8 cellular contexts compared by ENCODE assay signal in the genomic region with DNA sequence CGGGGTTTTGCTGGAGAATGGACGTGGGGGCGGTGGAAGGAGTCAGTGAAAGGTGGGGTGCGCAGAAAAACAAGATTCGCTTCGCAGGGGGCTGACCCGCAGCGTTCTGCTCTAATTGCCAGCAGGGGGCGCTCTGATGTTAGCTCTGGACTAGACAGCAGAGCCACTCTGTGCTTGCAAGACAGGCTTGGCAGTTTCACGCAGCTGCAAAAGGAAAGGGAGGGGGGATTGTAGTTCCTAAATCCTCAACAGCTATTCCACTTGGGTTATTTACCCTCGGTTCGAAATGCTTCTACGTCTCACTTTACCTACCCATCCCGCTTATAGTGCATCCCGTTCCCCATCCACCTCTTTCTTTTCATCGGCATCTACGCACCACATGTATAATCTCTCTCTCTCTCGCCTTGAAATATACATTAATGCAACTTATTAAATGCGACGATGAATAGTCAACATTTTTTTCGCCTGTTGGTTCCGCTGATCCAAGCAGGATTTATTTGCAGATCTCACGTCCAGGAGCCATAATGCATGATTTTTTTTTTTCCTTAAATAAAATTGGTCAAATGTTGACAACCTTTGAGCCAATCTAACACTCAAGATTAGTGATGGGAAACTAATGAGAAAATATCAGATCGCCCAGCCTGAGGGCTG.
DNase-seq lines count a peak whose midpoint lies in the region; ATAC-seq and TF ChIP-seq lines count a peak whose summit lies in the region.

No MANE protein-coding gene starts in this region.

- H3K27ac ChIP-seq in GM23338 (ENCODE audit: low read depth) = no peak overlapping the region
- no peak overlapping the region for H3K27ac ChIP-seq in upper lobe of right lung

- H3K4me3 Mint-ChIP-seq in GM23338 = peak overlapping the region; percentile 15
- H3K4me3 Mint-ChIP-seq in activated T-helper 2 cell treated with anti-CD3 and anti-CD28 coated beads, Interferon-gamma antibody, Interleukin-2, Interleukin-4, amounts not matched to agents 10 μg/mL and 5 μg/mL and 100 μg/mL, durations not matched to agents 14 hours and 24 hours and 36 hours (ENCODE audit: low read depth) = no peak overlapping the region

- peaks cover 80% of the 10 kb centered on the region for H3K4me1 Mint-ChIP-seq in GM23338
- peaks cover 2% of the 10 kb centered on the region for H3K4me1 Mint-ChIP-seq in activated T-helper 2 cell treated with anti-CD3 and anti-CD28 coated beads, Interferon-gamma antibody, Interleukin-2, Interleukin-4, amounts not matched to agents 10 μg/mL and 5 μg/mL and 100 μg/mL, durations not matched to agents 14 hours and 24 hours and 36 hours (ENCODE audit: low read depth)

- no peak overlapping the region for H3K27ac Mint-ChIP-seq in GM23338
- no peak overlapping the region for H3K27ac Mint-ChIP-seq in activated T-helper 2 cell treated with anti-CD3 and anti-CD28 coated beads, Interferon-gamma antibody, Interleukin-2, Interleukin-4, amounts not matched to agents 10 μg/mL and 5 μg/mL and 100 μg/mL, durations not matched to agents 14 hours and 24 hours and 36 hours

- peaks cover 100% of the 10 kb centered on the region for H3K27me3 Mint-ChIP-seq in GM23338 (ENCODE audit: insufficient read depth, low read depth, poor library complexity)
- peaks cover 93% of the 10 kb centered on the region for H3K27me3 Mint-ChIP-seq in activated T-helper 2 cell treated with anti-CD3 and anti-CD28 coated beads, Interferon-gamma antibody, Interleukin-2, Interleukin-4, amounts not matched to agents 10 μg/mL and 5 μg/mL and 100 μg/mL, durations not matched to agents 14 hours and 24 hours and 36 hours (ENCODE audit: low read depth)

- H3K4me1 ChIP-seq in GM23338 (ENCODE audit: insufficient read depth) (peaks cover 92% of the 10 kb centered on the region), upper lobe of right lung (peaks cover 7% of the 10 kb centered on the region)

- TF ChIP-seq CTCF in GM23338 (conservative IDR thresholded peaks at IDR 0.05; ENCODE audit: low read depth in 2 of 2) = peak; percentile 82 to 90
- TF ChIP-seq CTCF in omental fat pad (IDR thresholded peaks at IDR 0.05) = peak in 1 of 3 donors; percentile 71
- TF ChIP-seq CTCF in upper lobe of right lung (IDR thresholded peaks at IDR 0.05) = peak; percentile 85

- peaks cover 100% of the 10 kb centered on the region for H3K27me3 ChIP-seq in GM23338 (ENCODE audit: insufficient read depth)
- peaks cover 96% of the 10 kb centered on the region for H3K27me3 ChIP-seq in upper lobe of right lung

- H4K20me1 ChIP-seq in GM23338 (replicated peaks; ENCODE audit: insufficient read depth) = peaks cover 18% of the 10 kb centered on the region

- no peaks in the 10 kb centered on the region for H3K36me3 Mint-ChIP-seq in GM23338 (ENCODE audit: low read depth)
- H3K36me3 Mint-ChIP-seq in activated T-helper 2 cell treated with anti-CD3 and anti-CD28 coated beads, Interferon-gamma antibody, Interleukin-2, Interleukin-4, amounts not matched to agents 10 μg/mL and 5 μg/mL and 100 μg/mL, durations not matched to agents 14 hours and 24 hours and 36 hours (ENCODE audit: low read depth) = no peaks in the 10 kb centered on the region

- no peaks in the 10 kb centered on the region for H3K79me2 ChIP-seq in GM23338 (replicated peaks; ENCODE audit: insufficient read depth)

- H3K9me2 ChIP-seq in GM23338 (ENCODE audit: insufficient read depth) = no peaks in the 10 kb centered on the region

- ATAC-seq in GM23338 = peak; percentile 49
- ATAC-seq in omental fat pad (ENCODE audit: low FRiP score) = peak; percentile 53
- peak; percentile 92 for ATAC-seq in upper lobe of right lung

- intact Hi-C loops in activated T-helper 2 cell treated with anti-CD3 and anti-CD28 coated beads, Interferon-gamma antibody, Interleukin-2, Interleukin-4, amounts not matched to agents 10 μg/mL and 5 μg/mL and 100 μg/mL, durations not matched to agents 14 hours and 24 hours and 36 hours (cut with micrococcal nuclease) = loop anchor here (2.0 to 5.0 kb wide), 3 partner anchors 215 to 1008 kb away; no protein-coding TSS in a partner anchor
- intact Hi-C loops in upper lobe of right lung (cut with DNase I) = loop anchor here (10.0 kb wide), 1 partner anchor 251 kb away; no protein-coding TSS in a partner anchor

- H2AFZ ChIP-seq in GM23338 = no peak overlapping the region

- H3F3A ChIP-seq in GM23338 (replicated peaks; ENCODE audit: low read depth) = peaks cover 26% of the 10 kb centered on the region; the same call in 1 of the 2 replicates

- H3K4me3 ChIP-seq in GM23338 (peak overlapping the region; percentile 39), upper lobe of right lung (no peak overlapping the region)

- peak overlapping the region; percentile 73 for H3K4me2 ChIP-seq in GM23338

- no peaks in the 10 kb centered on the region for H3K36me3 ChIP-seq in GM23338 (ENCODE audit: insufficient read depth)
- no peaks in the 10 kb centered on the region for H3K36me3 ChIP-seq in upper lobe of right lung

- no peaks in the 10 kb centered on the region for H3K9me3 Mint-ChIP-seq in GM23338
- no peaks in the 10 kb centered on the region for H3K9me3 Mint-ChIP-seq in activated T-helper 2 cell treated with anti-CD3 and anti-CD28 coated beads, Interferon-gamma antibody, Interleukin-2, Interleukin-4, amounts not matched to agents 10 μg/mL and 5 μg/mL and 100 μg/mL, durations not matched to agents 14 hours and 24 hours and 36 hours

- peak; percentile 80 for DNase-seq in EH (ENCODE audit: low read depth)
- DNase-seq in GM23338 (ENCODE audit: low spot score) = peak; percentile 98
- peak; percentile 78 for DNase-seq in M059J (ENCODE audit: low read depth)
- DNase-seq in RPMI7951 (ENCODE audit: low read depth) = peak; percentile 76
- DNase-seq in activated T-helper 2 cell treated with anti-CD3 and anti-CD28 coated beads, Interferon-gamma antibody, Interleukin-2, Interleukin-4, amounts not matched to agents 10 μg/mL and 5 μg/mL and 100 μg/mL, durations not matched to agents 14 hours and 24 hours and 36 hours (ENCODE audit: low spot score) = peak; percentile 59
- DNase-seq in globus pallidus (ENCODE audit: low spot score) = peak; percentile 89
- DNase-seq in omental fat pad (ENCODE audit: low spot score) = peak; percentile 91
- peak; percentile 89 for DNase-seq in upper lobe of right lung

- H3K9me3 ChIP-seq in upper lobe of right lung = no peaks in the 10 kb centered on the region

TF ChIP-seq in GM23338, 12 proteins besides CTCF, POLR2A, EP300 and RAD21:
- TF ChIP-seq JUNB (IDR thresholded peaks at IDR 0.05; ENCODE audit: unreplicated experiment) = no peak
- TF ChIP-seq NANOG (IDR thresholded peaks at IDR 0.05; ENCODE audit: borderline replicate concordance) = no peak
- no peak for TF ChIP-seq CREB1 (CRISPR knock-in tag; IDR thresholded peaks at IDR 0.05; ENCODE audit: low read depth)
- no peak for TF ChIP-seq EZH2phosphoT487 (IDR thresholded peaks at IDR 0.05; ENCODE audit: unreplicated experiment)
- TF ChIP-seq POLR2AphosphoS5 (IDR thresholded peaks at IDR 0.05; ENCODE audit: low read depth) = no peak
- no peak for TF ChIP-seq ZNF114 (CRISPR knock-in tag; IDR thresholded peaks at IDR 0.05)
- TF ChIP-seq ZNF331 (CRISPR knock-in tag; IDR thresholded peaks at IDR 0.05; ENCODE audit: low read depth) = no peak
